In the genomic region with DNA sequence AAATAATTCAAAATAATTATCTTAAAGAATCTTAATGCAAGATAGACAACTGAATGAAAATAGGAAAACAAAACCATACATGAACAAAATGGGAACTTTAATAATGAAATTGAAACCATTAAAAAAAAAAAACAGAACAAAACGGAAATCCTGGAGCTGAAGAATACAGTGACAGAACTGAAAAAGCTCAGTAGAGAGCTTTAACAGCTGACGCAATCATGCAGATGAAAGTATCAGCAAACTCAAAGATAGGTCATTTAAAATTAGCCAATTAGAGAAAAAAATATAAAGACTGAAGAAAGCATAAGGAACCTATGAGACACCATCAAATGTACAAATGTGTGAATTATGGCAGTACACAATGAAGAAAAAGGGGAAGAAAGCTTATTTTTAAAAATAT, we compare ENCODE assay signal across 2 cellular contexts.
TF ChIP-seq lines count a peak whose summit lies in the region.

No MANE protein-coding gene starts in this region.

TF ChIP-seq in HEK293, 187 proteins besides CTCF, POLR2A, EP300 and RAD21:
- TF ChIP-seq, protein P1, sequence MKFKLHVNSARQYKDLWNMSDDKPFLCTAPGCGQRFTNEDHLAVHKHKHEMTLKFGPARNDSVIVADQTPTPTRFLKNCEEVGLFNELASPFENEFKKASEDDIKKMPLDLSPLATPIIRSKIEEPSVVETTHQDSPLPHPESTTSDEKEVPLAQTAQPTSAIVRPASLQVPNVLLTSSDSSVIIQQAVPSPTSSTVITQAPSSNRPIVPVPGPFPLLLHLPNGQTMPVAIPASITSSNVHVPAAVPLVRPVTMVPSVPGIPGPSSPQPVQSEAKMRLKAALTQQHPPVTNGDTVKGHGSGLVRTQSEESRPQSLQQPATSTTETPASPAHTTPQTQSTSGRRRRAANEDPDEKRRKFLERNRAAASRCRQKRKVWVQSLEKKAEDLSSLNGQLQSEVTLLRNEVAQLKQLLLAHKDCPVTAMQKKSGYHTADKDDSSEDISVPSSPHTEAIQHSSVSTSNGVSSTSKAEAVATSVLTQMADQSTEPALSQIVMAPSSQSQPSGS (tag by site-specific recombination; IDR thresholded peaks at IDR 0.05; ENCODE audit: low read depth), result no peak
- TF ChIP-seq SETDB1 (IDR thresholded peaks at IDR 0.05; ENCODE audit: insufficient read length, low read length), result peak; percentile 83

TF ChIP-seq in GM12878, 131 proteins besides CTCF, POLR2A, EP300 and RAD21:
- peak; percentile 93; the same call in 1 of the 2 replicates for TF ChIP-seq CBX5 (IDR thresholded peaks at IDR 0.05; ENCODE audit: low read depth)
- TF ChIP-seq BRCA1 (IDR thresholded peaks at IDR 0.05; ENCODE audit: low read depth, low read length), result no peak
- TF ChIP-seq, protein P2, sequence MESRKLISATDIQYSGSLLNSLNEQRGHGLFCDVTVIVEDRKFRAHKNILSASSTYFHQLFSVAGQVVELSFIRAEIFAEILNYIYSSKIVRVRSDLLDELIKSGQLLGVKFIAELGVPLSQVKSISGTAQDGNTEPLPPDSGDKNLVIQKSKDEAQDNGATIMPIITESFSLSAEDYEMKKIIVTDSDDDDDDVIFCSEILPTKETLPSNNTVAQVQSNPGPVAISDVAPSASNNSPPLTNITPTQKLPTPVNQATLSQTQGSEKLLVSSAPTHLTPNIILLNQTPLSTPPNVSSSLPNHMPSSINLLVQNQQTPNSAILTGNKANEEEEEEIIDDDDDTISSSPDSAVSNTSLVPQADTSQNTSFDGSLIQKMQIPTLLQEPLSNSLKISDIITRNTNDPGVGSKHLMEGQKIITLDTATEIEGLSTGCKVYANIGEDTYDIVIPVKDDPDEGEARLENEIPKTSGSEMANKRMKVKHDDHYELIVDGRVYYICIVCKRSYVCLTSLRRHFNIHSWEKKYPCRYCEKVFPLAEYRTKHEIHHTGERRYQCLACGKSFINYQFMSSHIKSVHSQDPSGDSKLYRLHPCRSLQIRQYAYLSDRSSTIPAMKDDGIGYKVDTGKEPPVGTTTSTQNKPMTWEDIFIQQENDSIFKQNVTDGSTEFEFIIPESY (IDR thresholded peaks at IDR 0.05), result peak; percentile 79; the same call in 1 of the 2 replicates
TF ChIP-seq in GM12878: peak in this region for 2.
